14 cellular contexts compared by ENCODE assay signal in genomic region chr10:60123668-60124067, GRCh38.
DNase-seq lines count a peak whose midpoint lies in the region; ATAC-seq, FAIRE-seq and TF ChIP-seq lines count a peak whose summit lies in the region.
"Had no signal": no experiment of that assay in that cellular context is flagged by ENCODE, and none has a peak within 500 bp of the region (broad histone marks: within the 10 kb centered on the region; RNA-seq: fewer than 3 reads in every experiment).

No MANE protein-coding gene starts in this region.

- H3K9me3 ChIP-seq in esophagus squamous epithelium (no peaks in the 10 kb centered on the region), pancreas (no peaks in the 10 kb centered on the region)

- peak overlapping the region; percentile 59 for H3K27ac ChIP-seq in ACC112 (ENCODE audit: low read depth, low read length)
- peak overlapping the region; percentile 72 for H3K27ac ChIP-seq in RWPE1
- peak overlapping the region in 3 of 4 donors; percentile 24 to 35 (median 28) for H3K27ac ChIP-seq in esophagus squamous epithelium
- no peak overlapping the region for H3K27ac ChIP-seq in pancreas

- 38 to 46% methylated on average over 2 of the region's 2 CpGs for WGBS in esophagus squamous epithelium, 2 donors
- WGBS in pancreas, 2 donors = 74 to 80% methylated on average over 2 of the region's 2 CpGs

- no peaks in the 10 kb centered on the region for H3K79me2 ChIP-seq in ACC112 (ENCODE audit: control insufficient read depth, insufficient read depth, low read length, unreplicated experiment)

- H3K4me1 ChIP-seq in ACC112 (ENCODE audit: control insufficient read depth, insufficient read depth, low read length, unreplicated experiment) (peaks cover 15% of the 10 kb centered on the region), esophagus squamous epithelium (peaks cover 0 to 14% (median 9%) of the 10 kb centered on the region in 3 donors), pancreas (no peaks in the 10 kb centered on the region)

- POLR2A ChIA-PET in RWPE1 (lab: Yijun Ruan, JAX; ENCODE audit: low non-redundant PET) = no interaction called here

- ATAC-seq in pancreas = peak in 3 of 4 donors; percentile 20 to 38 (median 25)
- ATAC-seq in GM18861 (IDR thresholded peaks at IDR 0.05; ENCODE audit: unreplicated experiment) = no peak
- ATAC-seq: activated T-cell treated with anti-CD3 and anti-CD28 coated beads, Interleukin-2, amount 50 U/mL, for 72 hours had no signal

- H3K36me3 ChIP-seq in ACC112 (ENCODE audit: insufficient read depth, low read length) (no peaks in the 10 kb centered on the region), esophagus squamous epithelium (no peaks in the 10 kb centered on the region), pancreas (no peaks in the 10 kb centered on the region)

- TF ChIP-seq POLR2A in esophagus squamous epithelium (IDR thresholded peaks at IDR 0.05) = no peak

- TF ChIP-seq CTCF in RWPE1 (conservative IDR thresholded peaks at IDR 0.05; ENCODE audit: low read depth) = no peak
- no peak for TF ChIP-seq CTCF in esophagus squamous epithelium (IDR thresholded peaks at IDR 0.05)
- TF ChIP-seq CTCF in pancreas (IDR thresholded peaks at IDR 0.05) = no peak

- no peak for DNase-seq in RWPE1 (ENCODE audit: low spot score)
- no peak for DNase-seq in esophagus squamous epithelium (lab: John Stamatoyannopoulos, UW)
- DNase-seq in pancreas = no peak
- no peak for DNase-seq in KG1 (lab: John Stamatoyannopoulos, UW)
- DNase-seq in nucleus accumbens (lab: John Stamatoyannopoulos, UW) = no peak
- DNase-seq in dedifferentiated amniotic fluid mesenchymal stem cell (ENCODE audit: extremely low spot score) = no peak
- DNase-seq: activated CD4-positive, CD25-positive, alpha-beta regulatory T cell treated with anti-CD3 and anti-CD28 coated beads, Interleukin-2, amount 50 U/mL, for 72 hours; activated T-cell treated with anti-CD3 and anti-CD28 coated beads, Interleukin-2, amount 50 U/mL, for 72 hours; amygdala; effector memory CD4-positive, alpha-beta T cell; NCI-H1048; trophoblast cell had no signal

- H2AFZ ChIP-seq in ACC112 (ENCODE audit: low read length, unreplicated experiment) = peak overlapping the region; percentile 0

- CTCF ChIA-PET in RWPE1 (lab: Yijun Ruan, JAX) = no interaction called here

- H3K27me3 ChIP-seq in ACC112 (ENCODE audit: insufficient read depth, low read length) (no peaks in the 10 kb centered on the region), esophagus squamous epithelium (no peaks in the 10 kb centered on the region), pancreas (no peaks in the 10 kb centered on the region)

- H3K4me3 ChIP-seq in ACC112 (ENCODE audit: low read depth, low read length) = peak overlapping the region; percentile 4; the same call in 1 of the 2 replicates
- no peak overlapping the region for H3K4me3 ChIP-seq in esophagus squamous epithelium
- no peak overlapping the region for H3K4me3 ChIP-seq in pancreas

- intact Hi-C loops in esophagus squamous epithelium (cut with DNase I) = no loop called here
- intact Hi-C loops in pancreas (cut with DNase I) = no loop called here

- FAIRE-seq in pancreas (lab: Jason Lieb, UNC) = no peak

Comparison
In these comparisons a context has a peak if more than half of its experiments do, and no peak if none do; other contexts are left out.
1. H3K27ac ChIP-seq: peak in ACC112 (single experiment), RWPE1 (single experiment) and esophagus squamous epithelium (3 of 4); none in pancreas (0 of 4).